In genomic region chr20:24766143-24766527, GRCh38 we compare ENCODE assay signal across 19 cellular contexts.
"Had no signal": no experiment of that assay in that cellular context is flagged by ENCODE, and none has a peak within 500 bp of the region (broad histone marks: within the 10 kb centered on the region; RNA-seq: fewer than 3 reads in every experiment).

No MANE protein-coding gene starts in this region.

- H3K9me3 Mint-ChIP-seq: naive thymus-derived CD4-positive, alpha-beta T cell; nephron progenitor cell had no signal

- DNase-seq: cortex of kidney; effector memory CD4-positive, alpha-beta T cell; heart left ventricle; hippocampal formation; kidney glomerular epithelial cell; naive thymus-derived CD4-positive, alpha-beta T cell; nephron progenitor cell; sigmoid colon; stimulated activated CD4-positive, alpha-beta T cell treated with anti-CD3 and anti-CD28 coated beads, Interleukin-2, amount 100 ng/mL, for 24 hours; stimulated activated CD4-positive, alpha-beta T cell treated with anti-CD3 and anti-CD28 coated beads, Interleukin-4, amount 100 ng/mL, for 4 hours; stimulated activated naive CD4-positive, alpha-beta T cell treated with Interleukin-2 at 50 U/mL for 16 hours had no signal

- H3K36me3 Mint-ChIP-seq: naive thymus-derived CD4-positive, alpha-beta T cell had no signal

- H3K4me1 ChIP-seq: heart left ventricle, right atrium auricular region, sigmoid colon, suprapubic skin, tibial artery, upper lobe of right lung, vagina had no signal

- ATAC-seq: esophagus mucosa; heart left ventricle; naive thymus-derived CD4-positive, alpha-beta T cell; upper lobe of right lung had no signal

- H3K4me1 Mint-ChIP-seq: naive thymus-derived CD4-positive, alpha-beta T cell had no signal

- H3K4me3 Mint-ChIP-seq: naive thymus-derived CD4-positive, alpha-beta T cell; nephron progenitor cell had no signal

- H3K27ac ChIP-seq: dorsolateral prefrontal cortex, heart left ventricle, right atrium auricular region, sigmoid colon, skin epidermis, suprapubic skin, tibial artery, upper lobe of right lung, vagina had no signal

- H3K4me3 ChIP-seq: dorsolateral prefrontal cortex, heart left ventricle, right atrium auricular region, sigmoid colon, skin epidermis, suprapubic skin, tibial artery, upper lobe of right lung, vagina had no signal

- H3K36me3 ChIP-seq: heart left ventricle, right atrium auricular region, sigmoid colon, suprapubic skin, tibial artery, upper lobe of right lung, vagina had no signal

- H3K27me3 ChIP-seq: right atrium auricular region, sigmoid colon, upper lobe of right lung, vagina had no signal

- H3K9me3 ChIP-seq: sigmoid colon, suprapubic skin, upper lobe of right lung, vagina had no signal

- H3K27ac Mint-ChIP-seq: naive thymus-derived CD4-positive, alpha-beta T cell; nephron progenitor cell had no signal
